Comparison of ENCODE assay signal across 7 cellular contexts in the genomic region with DNA sequence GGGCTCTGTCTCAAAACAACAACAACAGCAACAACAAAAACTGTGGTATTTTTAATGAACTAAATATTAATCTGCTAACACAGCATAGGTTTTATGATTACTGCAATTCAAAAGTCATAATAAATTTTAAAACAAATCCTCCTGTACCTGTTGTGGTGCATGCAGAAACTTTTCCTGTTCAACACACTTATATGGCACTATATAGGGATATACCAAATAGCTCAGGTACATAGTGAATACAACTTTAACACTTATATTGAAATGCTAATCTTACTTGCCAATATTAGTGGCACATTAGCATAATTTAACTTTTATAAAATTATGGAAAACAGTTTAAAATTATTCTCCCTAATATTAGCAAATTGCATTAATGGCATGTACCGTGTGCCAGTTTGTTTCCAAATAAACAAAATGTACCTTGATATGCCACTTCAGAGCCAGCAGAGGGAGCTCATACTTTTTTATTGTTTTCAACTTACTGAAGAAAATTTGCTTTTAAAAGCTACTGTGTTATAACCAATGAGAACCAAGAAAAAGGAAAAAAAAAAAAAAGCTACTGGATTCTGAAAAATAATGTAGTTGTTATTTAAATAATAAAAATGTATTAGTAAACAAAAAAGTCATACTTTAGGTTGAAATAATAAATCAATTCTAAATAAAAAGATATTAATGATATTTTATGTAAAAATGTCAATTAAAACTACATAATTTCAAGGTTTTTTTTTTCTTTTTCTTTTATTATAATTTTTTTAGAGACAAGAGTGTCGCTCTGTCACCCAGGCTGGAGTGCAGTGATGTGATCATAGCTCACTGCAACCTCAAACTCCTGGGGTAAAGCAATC. TPM values are rescaled to one million over a fixed set of nuclear protein-coding genes. Genes with fewer than 3 reads are reported as not detected.
A peak's percentile ranks its signal among the peaks of the same experiment; 100 is the strongest.
DNase-seq lines count a peak whose midpoint lies in the region; ATAC-seq and TF ChIP-seq lines count a peak whose summit lies in the region.

No MANE protein-coding gene starts in this region.

- POLR2A ChIA-PET in RWPE1 (lab: Yijun Ruan, JAX; ENCODE audit: low non-redundant PET), result interaction anchor here (0.9 kb wide), 1 partner anchor 61 kb away, joined by 6 read pairs; no protein-coding TSS in a partner anchor

- H3K4me3 ChIP-seq in epithelial cell of proximal tubule (ENCODE audit: low read depth, low read length) (no peak overlapping the region), neural progenitor cell (no peak overlapping the region)

- no peaks in the 10 kb centered on the region for H3K27me3 ChIP-seq in neural progenitor cell

- peak; percentile 75 for TF ChIP-seq CTCF in RWPE1 (conservative IDR thresholded peaks at IDR 0.05; ENCODE audit: low read depth)
- TF ChIP-seq CTCF in epithelial cell of proximal tubule (conservative IDR thresholded peaks at IDR 0.05; ENCODE audit: low read depth, low read length), result peak; percentile 68
- TF ChIP-seq CTCF in neural progenitor cell (IDR thresholded peaks at IDR 0.05), result peak; percentile 79

- ATAC-seq in GM19397 (IDR thresholded peaks at IDR 0.05; ENCODE audit: unreplicated experiment), result peak; percentile 66
- ATAC-seq in HG03565 (IDR thresholded peaks at IDR 0.05; ENCODE audit: unreplicated experiment), result peak; percentile 84

- CTCF ChIA-PET in RWPE1 (lab: Yijun Ruan, JAX), result interaction anchor here (0.6 to 2.3 kb wide), 22 partner anchors 8 to 223 kb away, joined by 3 to 40 read pairs (median 4); a partner anchor contains a TSS

- no peak overlapping the region for H3K4me2 ChIP-seq in neural progenitor cell

- no peak overlapping the region for H3K27ac Mint-ChIP-seq in neural progenitor cell

- no peaks in the 10 kb centered on the region for H3K9me3 Mint-ChIP-seq in neural progenitor cell

- DNase-seq in ELR (ENCODE audit: low read depth), result peak; percentile 78
- DNase-seq in RWPE1 (ENCODE audit: low spot score), result peak; percentile 25
- peak; percentile 23 for DNase-seq in epithelial cell of proximal tubule (ENCODE audit: low read depth)
- DNase-seq in neural progenitor cell (ENCODE audit: low spot score), result peak; percentile 34
- DNase-seq in islet precursor cell, result no peak

- no peak overlapping the region for H2AFZ ChIP-seq in neural progenitor cell (replicated peaks)

- no peaks in the 10 kb centered on the region for H3K4me1 ChIP-seq in neural progenitor cell

- H3K36me3 Mint-ChIP-seq in neural progenitor cell, result no peaks in the 10 kb centered on the region

- H3K27me3 Mint-ChIP-seq in neural progenitor cell (ENCODE audit: insufficient read depth, low read depth), result no peaks in the 10 kb centered on the region

- H3F3A ChIP-seq in neural progenitor cell (ENCODE audit: low read depth), result no peaks in the 10 kb centered on the region

- H3K36me3 ChIP-seq in neural progenitor cell, result no peaks in the 10 kb centered on the region

- H3K27ac ChIP-seq in RWPE1 (no peak overlapping the region), neural progenitor cell (no peak overlapping the region)

- no peaks in the 10 kb centered on the region for H3K9me3 ChIP-seq in neural progenitor cell (ENCODE audit: low read depth)

- H4K20me1 ChIP-seq in neural progenitor cell (ENCODE audit: low read depth), result no peaks in the 10 kb centered on the region

- H3K4me1 Mint-ChIP-seq in neural progenitor cell, result peaks cover 20% of the 10 kb centered on the region

- no peaks in the 10 kb centered on the region for H3K79me2 ChIP-seq in neural progenitor cell (ENCODE audit: low read depth)

- H3K4me3 Mint-ChIP-seq in neural progenitor cell, result no peak overlapping the region

- no peak overlapping the region for H3K9ac ChIP-seq in neural progenitor cell

RNA-seq across cellular contexts. Expression of a gene that starts 18.0 kb away (rescaled TPM):
- total RNA-seq in epithelial cell of proximal tubule (24.0 TPM in 2 replicates), neural progenitor cell (ENCODE audit: low replicate concordance) (80.7 and 136 TPM in 2 replicates)

RNA-seq across cellular contexts. Expression of a gene that starts 56.9 kb away (rescaled TPM):
- total RNA-seq in epithelial cell of proximal tubule (35.0 and 42.9 TPM in 2 replicates), neural progenitor cell (ENCODE audit: low replicate concordance) (16.8 and 25.4 TPM in 2 replicates)
